In the genomic region with DNA sequence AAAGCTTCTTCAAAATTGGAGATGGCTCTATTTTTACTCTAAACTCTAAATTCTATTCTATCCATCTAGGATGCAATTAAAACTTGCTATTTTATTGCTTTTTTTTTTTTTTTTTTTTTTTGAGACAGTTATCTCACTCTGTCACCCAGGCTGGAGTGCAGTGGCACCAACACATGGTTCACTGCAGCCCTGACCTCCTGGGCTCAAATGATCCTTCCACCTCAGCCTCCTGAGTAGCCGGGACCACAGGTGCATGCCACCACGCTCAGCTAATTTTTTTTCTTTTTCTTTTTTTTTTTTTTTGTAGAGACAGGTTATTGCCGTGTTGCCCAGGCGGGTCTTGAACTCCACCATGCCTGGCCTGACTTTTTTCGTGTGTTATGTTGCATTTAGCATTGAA, we compare ENCODE assay signal across 27 cellular contexts.
"Had no signal": no experiment of that assay in that cellular context is flagged by ENCODE, and none has a peak within 500 bp of the region (broad histone marks: within the 10 kb centered on the region; RNA-seq: fewer than 3 reads in every experiment).

No MANE protein-coding gene starts in this region.

- H3K27me3 Mint-ChIP-seq: effector memory CD8-positive, alpha-beta T cell; naive B cell; naive thymus-derived CD8-positive, alpha-beta T cell had no signal

- H3K4me3 Mint-ChIP-seq: effector memory CD8-positive, alpha-beta T cell; endodermal cell; mesothelial cell of epicardium; naive B cell; naive thymus-derived CD8-positive, alpha-beta T cell had no signal

- H3K9me3 ChIP-seq: colonic mucosa, esophagus squamous epithelium, gastrocnemius medialis, left lung, lower lobe of right lung, mucosa of descending colon had no signal

- H3K27ac ChIP-seq: colonic mucosa, dorsolateral prefrontal cortex, epithelial cell of prostate, esophagus squamous epithelium, gastrocnemius medialis, heart right ventricle, left lung, lower lobe of right lung had no signal

- H3K27ac Mint-ChIP-seq: endodermal cell, mesothelial cell of epicardium had no signal

- FAIRE-seq: endometrium, keratinocyte had no signal

- H3K27me3 ChIP-seq: colonic mucosa, dorsolateral prefrontal cortex, esophagus squamous epithelium, gastrocnemius medialis, heart right ventricle, left lung had no signal

- H3K4me1 ChIP-seq: colonic mucosa, esophagus squamous epithelium, gastrocnemius medialis, heart right ventricle, left lung, lower lobe of right lung had no signal

- H3K4me3 ChIP-seq: colonic mucosa, dorsolateral prefrontal cortex, esophagus squamous epithelium, gastrocnemius medialis, heart right ventricle, left lung, lower lobe of right lung, mucosa of descending colon had no signal

- DNase-seq: colonic mucosa; cortex of kidney; dorsolateral prefrontal cortex; effector CD4-positive, alpha-beta T cell; effector memory CD8-positive, alpha-beta T cell; endodermal cell; esophagus squamous epithelium; foreskin fibroblast; foreskin melanocyte; gastrocnemius medialis; glutamatergic neuron; head of caudate nucleus; heart right ventricle; hippocampal formation; left cardiac atrium; left lung; left ventricle myocardium superior; lower lobe of right lung; mesenchymal stem cell; mucosa of descending colon; naive B cell; naive thymus-derived CD8-positive, alpha-beta T cell had no signal

- H3K36me3 ChIP-seq: colonic mucosa, esophagus squamous epithelium, gastrocnemius medialis, heart right ventricle, left lung, lower lobe of right lung had no signal

- ATAC-seq: effector memory CD8-positive, alpha-beta T cell; esophagus mucosa; gastrocnemius medialis; heart right ventricle; left cardiac atrium; left lung; left ventricle myocardium superior; lower lobe of right lung; mucosa of descending colon; naive thymus-derived CD8-positive, alpha-beta T cell had no signal

- H3K4me1 Mint-ChIP-seq: mesothelial cell of epicardium had no signal
